In the genomic region with DNA sequence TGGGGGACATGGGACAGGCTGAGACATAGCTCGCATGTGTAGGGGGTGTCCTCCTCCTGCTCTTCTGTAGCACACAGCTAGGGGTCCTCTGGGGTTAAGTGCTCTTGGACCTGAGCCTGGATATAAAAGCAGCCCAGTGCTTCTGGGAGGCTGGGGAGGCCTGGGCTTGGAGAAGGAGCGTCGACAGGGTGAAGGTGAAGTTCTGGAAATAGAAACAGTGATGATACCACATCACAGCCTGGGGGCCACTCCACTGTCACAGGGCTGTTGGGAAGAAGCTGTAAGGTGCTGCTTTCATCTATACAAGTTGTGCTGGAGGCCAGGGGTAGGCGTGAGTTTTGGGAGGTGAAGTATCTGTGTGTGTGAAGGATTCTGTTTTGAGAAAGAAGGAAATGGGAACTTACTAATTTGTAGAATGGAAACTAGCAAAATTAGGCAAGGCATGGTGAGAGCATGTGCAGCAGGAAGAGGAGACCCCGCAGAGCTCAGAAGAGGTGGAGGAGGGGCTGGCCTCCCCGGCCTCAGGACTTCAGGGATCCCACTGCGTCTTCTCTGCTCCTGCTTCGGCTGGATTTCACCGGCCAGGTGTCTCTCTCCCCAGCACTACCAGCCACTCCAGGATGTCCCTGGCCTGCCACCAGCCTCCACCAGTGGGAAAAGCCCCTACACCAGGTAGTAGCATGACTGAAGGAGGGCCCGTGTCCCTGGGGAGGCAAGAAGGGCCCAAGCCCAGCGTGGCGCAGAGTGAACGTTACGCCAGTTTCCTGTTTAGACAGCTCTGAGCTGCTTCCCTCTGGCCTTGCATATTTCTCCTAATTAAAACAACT, we compare ENCODE assay signal across 9 cellular contexts. TPM values are rescaled to one million over a fixed set of nuclear protein-coding genes. Genes with fewer than 3 reads are reported as not detected.
A peak's percentile ranks its signal among the peaks of the same experiment; 100 is the strongest.
DNase-seq lines count a peak whose midpoint lies in the region; ATAC-seq and TF ChIP-seq lines count a peak whose summit lies in the region.
"Had no signal": no experiment of that assay in that cellular context is flagged by ENCODE, and none has a peak within 500 bp of the region (broad histone marks: within the 10 kb centered on the region; RNA-seq: fewer than 3 reads in every experiment).

No MANE protein-coding gene starts in this region.

- TF ChIP-seq CTCF in dorsolateral prefrontal cortex (IDR thresholded peaks at IDR 0.05 in 54 of 56, conservative IDR thresholded peaks at IDR 0.05 in 2 of 56; ENCODE audit: low read depth in 1 of 56, partially characterized antibody in 56 of 56) (no peak), foreskin keratinocyte (conservative IDR thresholded peaks at IDR 0.05) (no peak)

- H3K9me3 ChIP-seq in KOPT-K1 (ENCODE audit: insufficient read depth, low read length, poor library complexity, severe bottlenecking) = no peaks in the 10 kb centered on the region

- H3K27me3 Mint-ChIP-seq in effector memory CD8-positive, alpha-beta T cell = no peaks in the 10 kb centered on the region

- DNase-seq in effector memory CD8-positive, alpha-beta T cell = peak in 1 of 3 experiments; percentile 29
- DNase-seq in dorsolateral prefrontal cortex (no peak), superior temporal gyrus (ENCODE audit: extremely low spot score) (no peak), foreskin keratinocyte (no peak)
- DNase-seq in NK-92 treated with Interleukin-12 subunit alpha and Interleukin-12 subunit beta, amount 100 ng/mL, for 24 hours (lab: John Stamatoyannopoulos, UW) = no peak

- H3K4me1 ChIP-seq in foreskin keratinocyte = peaks cover 9% of the 10 kb centered on the region

- H3K36me3 Mint-ChIP-seq in effector memory CD8-positive, alpha-beta T cell (ENCODE audit: insufficient read depth) = no peaks in the 10 kb centered on the region

- intact Hi-C loops in dorsolateral prefrontal cortex (cut with DNase I) = loop anchor here in 1 of 2 donors (1.0 kb wide), 1 partner anchor 17 kb away; no protein-coding TSS in a partner anchor

- H3K27ac Mint-ChIP-seq in effector memory CD8-positive, alpha-beta T cell = peak overlapping the region; percentile 86 to 95

- no peaks in the 10 kb centered on the region for H3K36me3 ChIP-seq in KOPT-K1 (ENCODE audit: insufficient read depth, low read length)

- peak overlapping the region; percentile 61 for H3K27ac ChIP-seq in KOPT-K1 (ENCODE audit: low read depth, low read length, poor library complexity, severe bottlenecking)
- peak overlapping the region in 5 of 59 donors; percentile 32 to 55 (median 33) for H3K27ac ChIP-seq in dorsolateral prefrontal cortex
- no peak overlapping the region for H3K27ac ChIP-seq in foreskin keratinocyte
- H3K27ac ChIP-seq: VCaP had no signal

- peaks cover 27 to 32% of the 10 kb centered on the region in 2 donors for H3K4me1 Mint-ChIP-seq in effector memory CD8-positive, alpha-beta T cell (ENCODE audit: low read depth in 2 of 2)

- no peak overlapping the region for H3K4me3 ChIP-seq in dorsolateral prefrontal cortex

- H3K4me3 Mint-ChIP-seq in effector memory CD8-positive, alpha-beta T cell = peak overlapping the region; percentile 64 to 68

- peak; percentile 53 for ATAC-seq in GM18517 (IDR thresholded peaks at IDR 0.05; ENCODE audit: unreplicated experiment)
- ATAC-seq in GM21723 (IDR thresholded peaks at IDR 0.05; ENCODE audit: unreplicated experiment) = peak; percentile 56
- ATAC-seq in effector memory CD8-positive, alpha-beta T cell (replicated peaks) = peak; percentile 62
- ATAC-seq in foreskin keratinocyte = no peak

- H3K9me3 Mint-ChIP-seq in effector memory CD8-positive, alpha-beta T cell = no peaks in the 10 kb centered on the region

- H3K27me3 ChIP-seq in dorsolateral prefrontal cortex (peaks cover 0 to 4% (median 0%) of the 10 kb centered on the region in 45 donors), foreskin keratinocyte (peaks cover 3% of the 10 kb centered on the region)

RNA-seq across cellular contexts. Expression of a gene that starts 19.4 kb away (rescaled TPM):
- total RNA-seq in dorsolateral prefrontal cortex = 10 to 100 TPM in 65 of 120 experiments, 1 to 10 TPM in 55; 3.2 to 24.2 (median 10.4) TPM
- total RNA-seq in foreskin keratinocyte = 1.8 and 2.2 TPM in 2 replicates
- polyA plus RNA-seq in foreskin keratinocyte = 0.72 and 0.87 TPM in 2 replicates
